In genomic region chr12:104682790-104683279, GRCh38 we compare ENCODE assay signal across 8 cellular contexts.
DNase-seq lines count a peak whose midpoint lies in the region; ATAC-seq and TF ChIP-seq lines count a peak whose summit lies in the region.

No MANE protein-coding gene starts in this region.

- POLR2A ChIA-PET in activated CD8-positive, alpha-beta T cell treated with anti-CD3 and anti-CD28 coated beads, Interleukin-2, amount 10 ng/mL, durations not matched to agents 7 days and 5 days (lab: Charles Lee): interaction anchor here (0.6 to 2.6 kb wide), 6 partner anchors 11 to 395 kb away, joined by 3 to 7 read pairs (median 4); no protein-coding TSS in a partner anchor
- POLR2A ChIA-PET in naive thymus-derived CD4-positive, alpha-beta T cell (lab: Charles Lee): no interaction called here
- POLR2A ChIA-PET in MCF 10A (lab: Yijun Ruan, JAX): interaction anchor here (0.6 kb wide), 1 partner anchor 52 kb away, joined by 3 read pairs; no protein-coding TSS in a partner anchor

- intact Hi-C loops in naive thymus-derived CD4-positive, alpha-beta T cell (cut with micrococcal nuclease): loop anchor here (1.0 to 5.0 kb wide), 9 partner anchors 12 to 424 kb away; partner anchors contain the start of genes CHST11 (in 1 of the 2), SLC41A2 (in 1 of the 2) and WASHC4 (in 1 of the 2)
- intact Hi-C loops in MCF 10A (cut with micrococcal nuclease): no loop called here

- TF ChIP-seq CTCF in HFFc6 (IDR thresholded peaks at IDR 0.05) (no peak), MCF 10A (IDR thresholded peaks at IDR 0.05; ENCODE audit: unreplicated experiment) (no peak)

- H3K4me3 Mint-ChIP-seq in activated CD8-positive, alpha-beta T cell treated with anti-CD3 and anti-CD28 coated beads, Interleukin-2, amount 10 ng/mL, durations not matched to agents 7 days and 5 days: peak overlapping the region; percentile 72
- H3K4me3 Mint-ChIP-seq in naive thymus-derived CD4-positive, alpha-beta T cell: peak overlapping the region; percentile 61 to 87 (median 72)
- no peak overlapping the region for H3K4me3 Mint-ChIP-seq in HFFc6
- no peak overlapping the region for H3K4me3 Mint-ChIP-seq in MCF 10A (ENCODE audit: unreplicated experiment)

- H3K9me3 Mint-ChIP-seq in activated CD8-positive, alpha-beta T cell treated with anti-CD3 and anti-CD28 coated beads, Interleukin-2, amount 10 ng/mL, durations not matched to agents 7 days and 5 days (ENCODE audit: insufficient read depth): no peaks in the 10 kb centered on the region
- peaks cover 0 to 7% (median 0%) of the 10 kb centered on the region in 11 donors for H3K9me3 Mint-ChIP-seq in naive thymus-derived CD4-positive, alpha-beta T cell
- no peaks in the 10 kb centered on the region for H3K9me3 Mint-ChIP-seq in HFFc6
- peaks cover 5% of the 10 kb centered on the region for H3K9me3 Mint-ChIP-seq in MCF 10A (ENCODE audit: unreplicated experiment)

- peak overlapping the region; percentile 86 for H3K27ac Mint-ChIP-seq in activated CD8-positive, alpha-beta T cell treated with anti-CD3 and anti-CD28 coated beads, Interleukin-2, amount 10 ng/mL, durations not matched to agents 7 days and 5 days
- H3K27ac Mint-ChIP-seq in naive thymus-derived CD4-positive, alpha-beta T cell: peak overlapping the region; percentile 13 to 89 (median 48)
- H3K27ac Mint-ChIP-seq in HFFc6: no peak overlapping the region
- H3K27ac Mint-ChIP-seq in MCF 10A (ENCODE audit: low read depth, unreplicated experiment): no peak overlapping the region

- no peaks in the 10 kb centered on the region for H3K27me3 Mint-ChIP-seq in activated CD8-positive, alpha-beta T cell treated with anti-CD3 and anti-CD28 coated beads, Interleukin-2, amount 10 ng/mL, durations not matched to agents 7 days and 5 days (ENCODE audit: low read depth)
- no peaks in the 10 kb centered on the region for H3K27me3 Mint-ChIP-seq in naive thymus-derived CD4-positive, alpha-beta T cell
- peaks cover 3% of the 10 kb centered on the region for H3K27me3 Mint-ChIP-seq in HFFc6 (ENCODE audit: insufficient read depth)
- no peaks in the 10 kb centered on the region for H3K27me3 Mint-ChIP-seq in MCF 10A (ENCODE audit: insufficient read depth, unreplicated experiment)

- H3K9me3 ChIP-seq in naive thymus-derived CD4-positive, alpha-beta T cell (ENCODE audit: control insufficient read depth in 2 of 3, low read length in 3 of 3): no peaks in the 10 kb centered on the region

- BruUV-seq in MCF 10A (replicated peaks; lab: Mats Ljungman, UMichigan): no TSS peak

- peaks cover 41% of the 10 kb centered on the region for H3K36me3 Mint-ChIP-seq in activated CD8-positive, alpha-beta T cell treated with anti-CD3 and anti-CD28 coated beads, Interleukin-2, amount 10 ng/mL, durations not matched to agents 7 days and 5 days (ENCODE audit: low read depth)
- H3K36me3 Mint-ChIP-seq in naive thymus-derived CD4-positive, alpha-beta T cell: peaks cover 0 to 36% (median 0%) of the 10 kb centered on the region in 5 donors
- H3K36me3 Mint-ChIP-seq in HFFc6 (ENCODE audit: low read depth): no peaks in the 10 kb centered on the region
- no peaks in the 10 kb centered on the region for H3K36me3 Mint-ChIP-seq in MCF 10A (ENCODE audit: insufficient read depth, unreplicated experiment)

- peak overlapping the region; percentile 59 for H3K27ac ChIP-seq in naive thymus-derived CD4-positive, alpha-beta T cell (ENCODE audit: low read depth, low read length)

- CTCF ChIA-PET in activated CD8-positive, alpha-beta T cell treated with anti-CD3 and anti-CD28 coated beads, Interleukin-2, amount 10 ng/mL, durations not matched to agents 7 days and 5 days (lab: Charles Lee): interaction anchor here (1.3 to 2.8 kb wide), 5 partner anchors 9 to 370 kb away, joined by 3 to 13 read pairs (median 7); no protein-coding TSS in a partner anchor
- CTCF ChIA-PET in naive thymus-derived CD4-positive, alpha-beta T cell (lab: Charles Lee): interaction anchor here (0.7 kb wide), 1 partner anchor 226 kb away, joined by 3 read pairs; no protein-coding TSS in a partner anchor
- CTCF ChIA-PET in MCF 10A (lab: Yijun Ruan, JAX): no interaction called here

- peaks cover 35 to 73% of the 10 kb centered on the region in 2 donors for H3K4me1 ChIP-seq in naive thymus-derived CD4-positive, alpha-beta T cell (ENCODE audit: control insufficient read depth in 2 of 2, insufficient read depth in 2 of 2, low read length in 2 of 2)

- peaks cover 97% of the 10 kb centered on the region for H3K4me1 Mint-ChIP-seq in activated CD8-positive, alpha-beta T cell treated with anti-CD3 and anti-CD28 coated beads, Interleukin-2, amount 10 ng/mL, durations not matched to agents 7 days and 5 days (ENCODE audit: low read depth)
- peaks cover 49 to 91% (median 56%) of the 10 kb centered on the region in 7 donors for H3K4me1 Mint-ChIP-seq in naive thymus-derived CD4-positive, alpha-beta T cell
- H3K4me1 Mint-ChIP-seq in HFFc6 (ENCODE audit: low read depth): peaks cover 14% of the 10 kb centered on the region
- no peaks in the 10 kb centered on the region for H3K4me1 Mint-ChIP-seq in MCF 10A (ENCODE audit: insufficient read depth, unreplicated experiment)

- peak; percentile 90 for DNase-seq in activated CD8-positive, alpha-beta T cell treated with anti-CD3 and anti-CD28 coated beads, Interleukin-2, amount 10 ng/mL, durations not matched to agents 7 days and 5 days
- DNase-seq in naive thymus-derived CD4-positive, alpha-beta T cell: peak; percentile 29 to 79 (median 73)
- DNase-seq in HuH-7 (ENCODE audit: low spot score) (no peak), NCI-H146 treated with DMSO at 0.1 percent for 48 hours (lab: John Stamatoyannopoulos, UW; ENCODE audit: unreplicated experiment) (no peak), HFFc6 (no peak), MCF 10A (ENCODE audit: unreplicated experiment) (no peak)

- H3K27me3 ChIP-seq in naive thymus-derived CD4-positive, alpha-beta T cell (ENCODE audit: control insufficient read depth in 2 of 2, insufficient read depth in 2 of 2, low read length in 2 of 2): no peaks in the 10 kb centered on the region

- H3K4me3 ChIP-seq in naive thymus-derived CD4-positive, alpha-beta T cell (ENCODE audit: low read length): peak overlapping the region; percentile 56

- ATAC-seq in GM18861 (IDR thresholded peaks at IDR 0.05; ENCODE audit: unreplicated experiment) (peak; percentile 32), HG03442 (IDR thresholded peaks at IDR 0.05; ENCODE audit: unreplicated experiment) (peak; percentile 55)
- peak; percentile 89 for ATAC-seq in activated CD8-positive, alpha-beta T cell treated with anti-CD3 and anti-CD28 coated beads, Interleukin-2, amount 10 ng/mL, durations not matched to agents 7 days and 5 days
- ATAC-seq in naive thymus-derived CD4-positive, alpha-beta T cell: peak; percentile 90

- no peaks in the 10 kb centered on the region for H3K36me3 ChIP-seq in naive thymus-derived CD4-positive, alpha-beta T cell (ENCODE audit: control insufficient read depth in 2 of 3, insufficient read depth in 3 of 3, low read length in 3 of 3)

Comparison
In these comparisons a context has a peak if more than half of its experiments do, and no peak if none do; other contexts are left out.
1. ATAC-seq: peak in every context shown above with its lines; median percentile 90 in naive thymus-derived CD4-positive, alpha-beta T cell; 89 in activated CD8-positive, alpha-beta T cell treated with anti-CD3 and anti-CD28 coated beads, Interleukin-2, amount 10 ng/mL, durations not matched to agents 7 days and 5 days; 55 in HG03442; 32 in GM18861.
2. DNase-seq: peak in activated CD8-positive, alpha-beta T cell treated with anti-CD3 and anti-CD28 coated beads, Interleukin-2, amount 10 ng/mL, durations not matched to agents 7 days and 5 days (single experiment) and naive thymus-derived CD4-positive, alpha-beta T cell (9 of 9); none in HuH-7 (single experiment), NCI-H146 treated with DMSO at 0.1 percent for 48 hours (single experiment), HFFc6 (single experiment) and MCF 10A (single experiment).
3. H3K27ac Mint-ChIP-seq: peak in activated CD8-positive, alpha-beta T cell treated with anti-CD3 and anti-CD28 coated beads, Interleukin-2, amount 10 ng/mL, durations not matched to agents 7 days and 5 days (single experiment) and naive thymus-derived CD4-positive, alpha-beta T cell (9 of 9); none in HFFc6 (single experiment) and MCF 10A (single experiment).
4. H3K4me3 Mint-ChIP-seq: peak in activated CD8-positive, alpha-beta T cell treated with anti-CD3 and anti-CD28 coated beads, Interleukin-2, amount 10 ng/mL, durations not matched to agents 7 days and 5 days (single experiment) and naive thymus-derived CD4-positive, alpha-beta T cell (10 of 10); none in HFFc6 (single experiment) and MCF 10A (single experiment).